In genomic region chr20:43920797-43921196, GRCh38 we compare ENCODE assay signal across 24 cellular contexts. TPM values are rescaled to one million over a fixed set of nuclear protein-coding genes. Genes with fewer than 3 reads are reported as not detected.
"Had no signal": no experiment of that assay in that cellular context is flagged by ENCODE, and none has a peak within 500 bp of the region (broad histone marks: within the 10 kb centered on the region; RNA-seq: fewer than 3 reads in every experiment).

No MANE protein-coding gene starts in this region.

- H3K27me3 ChIP-seq: ascending aorta, body of pancreas, SJSA1 had no signal

- DNase-seq: activated CD4-positive, alpha-beta T cell treated with anti-CD3 and anti-CD28 coated beads for 48 hours; activated CD4-positive, alpha-beta T cell treated with anti-CD3 and anti-CD28 coated beads, Interleukin-2, amount 50 U/mL, for 4 hours; activated CD4-positive, CD25-positive, alpha-beta regulatory T cell treated with anti-CD3 and anti-CD28 coated beads, Interleukin-2, amount 50 U/mL, for 72 hours; activated CD8-positive, alpha-beta memory T cell treated with anti-CD3 and anti-CD28 coated beads, Interleukin-2, amount 50 U/mL, for 48 hours; activated CD8-positive, alpha-beta T cell treated with anti-CD3 and anti-CD28 coated beads, Interleukin-2, amount 10 ng/mL, durations not matched to agents 7 days and 5 days; activated T-cell treated with anti-CD3 and anti-CD28 coated beads, Interleukin-2, amount 50 U/mL, for 1 hour; amniotic stem cell; body of pancreas; NCI-H1417 treated with DMSO at 0.1 percent for 48 hours; NCI-H1694; NCI-H2029; NCI-H2107; NCI-H2171 treated with DMSO at 0.1 percent for 48 hours; NCI-H345; NCI-H510A; NCI-H526 treated with DMSO at 0.1 percent for 48 hours; NCI-H82; NK-92 treated with Interleukin-12 subunit alpha and Interleukin-12 subunit beta, amount 100 ng/mL, for 24 hours; SW 1271 had no signal

- H3K4me3 ChIP-seq: ascending aorta, body of pancreas, SJSA1 had no signal

- ATAC-seq: activated CD8-positive, alpha-beta T cell treated with anti-CD3 and anti-CD28 coated beads, Interleukin-2, amount 10 ng/mL, durations not matched to agents 7 days and 5 days; body of pancreas; SK-N-SH treated with all-trans-retinoic acid at 6 μM for 48 hours; WTC11 had no signal

- H3K9me3 ChIP-seq: ascending aorta, body of pancreas, SJSA1 had no signal

- H3K36me3 ChIP-seq: ascending aorta had no signal

- H3K27ac ChIP-seq: ascending aorta, body of pancreas, SJSA1 had no signal

- H3K4me1 ChIP-seq: ascending aorta, body of pancreas had no signal

RNA-seq across cellular contexts. Expression of gene TOX2, which starts 6.1 kb away (rescaled TPM):
- total RNA-seq: bronchial epithelial cell had no signal
